Comparison of ENCODE assay signal across 20 cellular contexts in the genomic region with DNA sequence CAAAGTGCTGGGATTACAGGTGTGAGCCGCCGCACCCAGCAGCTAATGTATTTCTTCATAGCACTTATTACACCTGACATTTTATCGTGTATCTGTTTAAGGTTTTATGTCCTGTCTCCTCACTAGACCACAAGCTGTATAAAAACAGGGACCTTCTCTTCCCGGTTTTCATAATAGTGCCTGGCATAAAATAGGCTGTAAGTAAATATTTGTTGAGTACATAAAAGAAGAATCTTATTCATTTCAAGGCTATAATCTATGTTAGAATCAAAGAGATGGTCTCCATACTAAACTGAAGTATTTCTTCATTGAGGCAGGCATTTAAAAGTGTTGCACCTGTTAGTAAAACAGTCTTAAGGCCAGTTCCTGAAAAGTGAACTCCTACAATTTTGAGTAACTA.
A peak's percentile ranks its signal among the peaks of the same experiment; 100 is the strongest.
DNase-seq lines count a peak whose midpoint lies in the region; ATAC-seq lines count a peak whose summit lies in the region.
"Had no signal": no experiment of that assay in that cellular context is flagged by ENCODE, and none has a peak within 500 bp of the region (broad histone marks: within the 10 kb centered on the region; RNA-seq: fewer than 3 reads in every experiment).

No MANE protein-coding gene starts in this region.

- DNase-seq in NCI-H510A treated with DMSO at 0.1 percent for 48 hours (lab: John Stamatoyannopoulos, UW), result peak; percentile 23
- no peak for DNase-seq in NCI-H510A (lab: John Stamatoyannopoulos, UW)
- peak; percentile 30 for DNase-seq in DMS53 treated with DMSO at 0.1 percent for 48 hours (lab: John Stamatoyannopoulos, UW; ENCODE audit: unreplicated experiment)
- peak; percentile 42 for DNase-seq in NCI-H526 treated with DMSO at 0.1 percent for 48 hours (lab: John Stamatoyannopoulos, UW)
- DNase-seq in left colon, result no peak
- no peak for DNase-seq in ACHN
- no peak for DNase-seq in activated CD4-positive, alpha-beta memory T cell treated with anti-CD3 and anti-CD28 coated beads for 36 hours
- no peak for DNase-seq in nucleus accumbens (lab: John Stamatoyannopoulos, UW)
- DNase-seq: CD8-positive, alpha-beta T cell; DMS 273 treated with DMSO at 0.1 percent for 48 hours; MV-4-11; NCI-H2081; NCI-H2171; NCI-H446 treated with DMSO at 0.1 percent for 48 hours; NCI-H774; SHP77 had no signal

- H3K27ac Mint-ChIP-seq in activated CD4-positive, alpha-beta memory T cell treated with anti-CD3 and anti-CD28 coated beads for 36 hours, result no peak overlapping the region
- H3K27ac Mint-ChIP-seq: B cell; CD8-positive, alpha-beta T cell; IgD-negative memory B cell had no signal

- POLR2A ChIA-PET in activated CD4-positive, alpha-beta memory T cell treated with anti-CD3 and anti-CD28 coated beads for 36 hours (lab: Charles Lee), result no interaction called here

- no peak overlapping the region for H3K4me3 Mint-ChIP-seq in activated CD4-positive, alpha-beta memory T cell treated with anti-CD3 and anti-CD28 coated beads for 36 hours
- H3K4me3 Mint-ChIP-seq: B cell; CD8-positive, alpha-beta T cell; IgD-negative memory B cell had no signal

- in situ Hi-C loops in ACHN (cut with HindIII; ENCODE audit: low pct_ligation_motif_present, low pct_unique_long_range_greater_than_20kb, low sequenced_read_pairs), result no loop called here

- intact Hi-C loops in left colon (cut with DNase I, micrococcal nuclease), result no loop called here
- intact Hi-C loops in activated CD4-positive, alpha-beta memory T cell treated with anti-CD3 and anti-CD28 coated beads for 36 hours (cut with micrococcal nuclease), result no loop called here

- H3K9me3 Mint-ChIP-seq in activated CD4-positive, alpha-beta memory T cell treated with anti-CD3 and anti-CD28 coated beads for 36 hours, result no peaks in the 10 kb centered on the region
- H3K9me3 Mint-ChIP-seq: CD8-positive, alpha-beta T cell; IgD-negative memory B cell had no signal

- CTCF ChIA-PET in activated CD4-positive, alpha-beta memory T cell treated with anti-CD3 and anti-CD28 coated beads for 36 hours (lab: Charles Lee), result interaction anchor here (1.0 kb wide), 1 partner anchor 76 kb away, joined by 3 read pairs; no protein-coding TSS in a partner anchor

- ATAC-seq in left colon, result peak; percentile 81
- ATAC-seq: CD8-positive, alpha-beta T cell; HCT116; Panc1 had no signal

- H3K27me3 Mint-ChIP-seq in activated CD4-positive, alpha-beta memory T cell treated with anti-CD3 and anti-CD28 coated beads for 36 hours, result no peaks in the 10 kb centered on the region
- H3K27me3 Mint-ChIP-seq: IgD-negative memory B cell had no signal

- H3K36me3 Mint-ChIP-seq in activated CD4-positive, alpha-beta memory T cell treated with anti-CD3 and anti-CD28 coated beads for 36 hours, result no peaks in the 10 kb centered on the region
- H3K36me3 Mint-ChIP-seq: CD8-positive, alpha-beta T cell; IgD-negative memory B cell had no signal

- no peaks in the 10 kb centered on the region for H3K4me1 Mint-ChIP-seq in activated CD4-positive, alpha-beta memory T cell treated with anti-CD3 and anti-CD28 coated beads for 36 hours (ENCODE audit: low read depth)
- H3K4me1 Mint-ChIP-seq: B cell, IgD-negative memory B cell had no signal

Comparison
In these comparisons a context has a peak if more than half of its experiments do, and no peak if none do; other contexts are left out.
1. DNase-seq: peak in NCI-H510A treated with DMSO at 0.1 percent for 48 hours (single experiment), DMS53 treated with DMSO at 0.1 percent for 48 hours (single experiment) and NCI-H526 treated with DMSO at 0.1 percent for 48 hours (single experiment); none in NCI-H510A (single experiment), left colon (0 of 2), ACHN (single experiment), activated CD4-positive, alpha-beta memory T cell treated with anti-CD3 and anti-CD28 coated beads for 36 hours (single experiment) and nucleus accumbens (0 of 56).